ENCODE assay signal across 18 cellular contexts in the genomic region with DNA sequence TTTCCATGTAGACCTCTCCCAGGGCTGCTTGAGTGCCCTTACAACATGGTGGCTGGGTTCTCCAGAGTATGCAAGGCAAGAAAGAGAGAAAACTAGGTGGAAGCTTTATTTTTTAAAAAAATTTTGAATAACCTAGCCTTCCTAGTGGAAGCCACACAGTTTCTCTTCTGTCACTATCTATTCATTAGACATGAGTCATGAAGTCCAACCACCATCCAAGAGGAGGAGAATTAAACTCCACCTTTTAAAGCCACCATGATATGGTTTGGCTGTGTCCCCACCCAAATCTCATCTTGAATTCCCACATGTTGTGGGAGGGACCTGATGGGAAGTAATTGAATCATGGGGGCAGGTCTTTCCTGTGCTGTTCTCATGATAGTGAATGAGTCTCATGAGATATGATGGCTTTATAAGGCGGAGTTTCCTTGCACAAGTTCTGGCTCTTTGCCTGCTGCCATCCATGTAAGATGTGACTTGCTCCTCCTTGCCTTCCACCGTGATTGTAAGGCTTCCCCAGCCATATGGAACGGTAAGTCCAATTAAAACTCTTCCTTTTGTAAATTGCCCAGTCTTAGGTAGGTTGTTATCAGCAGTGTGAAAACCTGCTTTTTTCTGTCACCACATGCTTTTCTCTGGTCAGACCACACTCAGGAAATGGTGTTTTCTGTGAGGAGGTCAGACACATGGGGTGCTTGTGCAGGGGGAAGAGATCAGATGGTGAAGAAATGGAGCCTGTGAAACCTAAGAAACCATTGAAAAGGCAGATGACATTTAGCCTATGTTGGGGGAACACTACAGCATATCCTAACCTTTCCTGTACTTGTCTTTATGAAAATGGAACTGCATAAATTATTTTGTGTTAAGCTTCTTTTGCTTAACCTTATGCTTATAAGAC. TPM values are rescaled to one million over a fixed set of nuclear protein-coding genes. Genes with fewer than 3 reads are reported as not detected.
DNase-seq lines count a peak whose midpoint lies in the region; ATAC-seq and TF ChIP-seq lines count a peak whose summit lies in the region.
"Had no signal": no experiment of that assay in that cellular context is flagged by ENCODE, and none has a peak within 500 bp of the region (broad histone marks: within the 10 kb centered on the region; RNA-seq: fewer than 3 reads in every experiment).

No MANE protein-coding gene starts in this region.

- H3K9me3 ChIP-seq in HEK293 (ENCODE audit: control insufficient read depth, insufficient read depth, low read depth, low read length) (no peaks in the 10 kb centered on the region), aorta (ENCODE audit: control insufficient read depth, low read length) (peaks cover 5% of the 10 kb centered on the region)
- H3K9me3 ChIP-seq: psoas muscle had no signal

- ATAC-seq in GM19351 (IDR thresholded peaks at IDR 0.05; ENCODE audit: unreplicated experiment) (peak; percentile 83), GM18517 (IDR thresholded peaks at IDR 0.05; ENCODE audit: unreplicated experiment) (no peak), aorta (ENCODE audit: low FRiP score) (no peak)
- peak; percentile 36 for ATAC-seq in stimulated activated memory B cell treated with anti-CD40 and anti-IgM and Interleukin-4, amounts not matched to agents 10 μg/mL and 1 μg/mL and 100 μg/mL, for 72 hours
- ATAC-seq: psoas muscle had no signal

- no peak overlapping the region for H3K27ac ChIP-seq in HEK293 (ENCODE audit: extremely low read depth, low read depth, low read length)
- H3K27ac ChIP-seq in aorta (ENCODE audit: low read depth in 1 of 2, low read length in 2 of 2) = no peak overlapping the region
- H3K27ac ChIP-seq: BLaER1 treated with 17β-estradiol and CSF1 and Interleukin-3, amounts not matched to agents 10 nM and 100 nM; cardiac muscle cell; psoas muscle had no signal

- no peak overlapping the region for H3K4me3 Mint-ChIP-seq in T-helper 1 cell treated with Interleukin-12 subunit alpha and Interleukin-12 subunit beta and Interleukin-4 antibody, amounts not matched to agents 30 μg/mL and 1 μg/mL, for 36 hours
- no peak overlapping the region for H3K4me3 Mint-ChIP-seq in stimulated activated memory B cell treated with anti-CD40 and anti-IgM and Interleukin-4, amounts not matched to agents 10 μg/mL and 1 μg/mL and 100 μg/mL, for 72 hours
- H3K4me3 Mint-ChIP-seq: activated naive CD4-positive, alpha-beta T cell treated with anti-CD3 and anti-CD28 coated beads, Interleukin-2, amount 50 U/mL, for 24 hours; naive B cell had no signal

- H3K27me3 Mint-ChIP-seq in T-helper 1 cell treated with Interleukin-12 subunit alpha and Interleukin-12 subunit beta and Interleukin-4 antibody, amounts not matched to agents 30 μg/mL and 1 μg/mL, for 36 hours (ENCODE audit: low read depth) = peaks cover 13% of the 10 kb centered on the region
- no peaks in the 10 kb centered on the region for H3K27me3 Mint-ChIP-seq in stimulated activated memory B cell treated with anti-CD40 and anti-IgM and Interleukin-4, amounts not matched to agents 10 μg/mL and 1 μg/mL and 100 μg/mL, for 72 hours

- TF ChIP-seq CTCF in HEK293 (tag by site-specific recombination; IDR thresholded peaks at IDR 0.05) = no peak

- POLR2A ChIA-PET in HEK293 (lab: Yijun Ruan, JAX) = interaction anchor here (0.6 kb wide), 1 partner anchor 127 kb away, joined by 3 read pairs; no protein-coding TSS in a partner anchor

- peak overlapping the region; percentile 2 for H3K27ac Mint-ChIP-seq in T-helper 1 cell treated with Interleukin-12 subunit alpha and Interleukin-12 subunit beta and Interleukin-4 antibody, amounts not matched to agents 30 μg/mL and 1 μg/mL, for 36 hours
- no peak overlapping the region for H3K27ac Mint-ChIP-seq in stimulated activated memory B cell treated with anti-CD40 and anti-IgM and Interleukin-4, amounts not matched to agents 10 μg/mL and 1 μg/mL and 100 μg/mL, for 72 hours
- H3K27ac Mint-ChIP-seq: activated naive CD4-positive, alpha-beta T cell treated with anti-CD3 and anti-CD28 coated beads, Interleukin-2, amount 50 U/mL, for 24 hours; naive B cell had no signal

- WGBS in aorta, 2 donors = 93 to 96% methylated on average over 3 of the region's 3 CpGs

- peaks cover 10% of the 10 kb centered on the region for H3K9me3 Mint-ChIP-seq in T-helper 1 cell treated with Interleukin-12 subunit alpha and Interleukin-12 subunit beta and Interleukin-4 antibody, amounts not matched to agents 30 μg/mL and 1 μg/mL, for 36 hours
- H3K9me3 Mint-ChIP-seq in stimulated activated memory B cell treated with anti-CD40 and anti-IgM and Interleukin-4, amounts not matched to agents 10 μg/mL and 1 μg/mL and 100 μg/mL, for 72 hours = peaks cover 3% of the 10 kb centered on the region
- H3K9me3 Mint-ChIP-seq: activated naive CD4-positive, alpha-beta T cell treated with anti-CD3 and anti-CD28 coated beads, Interleukin-2, amount 50 U/mL, for 24 hours had no signal

- DNase-seq in hippocampal formation (lab: John Stamatoyannopoulos, UW) = no peak
- no peak for DNase-seq in aorta
- DNase-seq: activated CD8-positive, alpha-beta memory T cell treated with anti-CD3 and anti-CD28 coated beads, Interleukin-2, amount 50 U/mL, for 4 hours; foreskin fibroblast; naive B cell; NCI-H2029; NCI-H69; psoas muscle; stimulated activated CD4-positive, alpha-beta T cell treated with anti-CD3 and anti-CD28 coated beads, Interleukin-12 subunit alpha, Interleukin-12 subunit beta, amount 100 ng/mL, for 4 hours; substantia nigra had no signal

- peaks cover 5% of the 10 kb centered on the region for H3K4me1 Mint-ChIP-seq in T-helper 1 cell treated with Interleukin-12 subunit alpha and Interleukin-12 subunit beta and Interleukin-4 antibody, amounts not matched to agents 30 μg/mL and 1 μg/mL, for 36 hours (ENCODE audit: low read depth)
- no peaks in the 10 kb centered on the region for H3K4me1 Mint-ChIP-seq in stimulated activated memory B cell treated with anti-CD40 and anti-IgM and Interleukin-4, amounts not matched to agents 10 μg/mL and 1 μg/mL and 100 μg/mL, for 72 hours
- H3K4me1 Mint-ChIP-seq: naive B cell had no signal

- H3K36me3 ChIP-seq in HEK293 (ENCODE audit: control insufficient read depth in 2 of 2, insufficient read depth in 1 of 2, low read length in 2 of 2) (no peaks in the 10 kb centered on the region), aorta (ENCODE audit: control insufficient read depth in 1 of 2, insufficient read depth in 2 of 2, low read length in 1 of 2) (no peaks in the 10 kb centered on the region)
- H3K36me3 ChIP-seq: BLaER1 treated with 17β-estradiol and CSF1 and Interleukin-3, amounts not matched to agents 10 nM and 100 nM; cardiac muscle cell had no signal

- no peaks in the 10 kb centered on the region for H3K36me3 Mint-ChIP-seq in T-helper 1 cell treated with Interleukin-12 subunit alpha and Interleukin-12 subunit beta and Interleukin-4 antibody, amounts not matched to agents 30 μg/mL and 1 μg/mL, for 36 hours (ENCODE audit: low read depth)
- H3K36me3 Mint-ChIP-seq in stimulated activated memory B cell treated with anti-CD40 and anti-IgM and Interleukin-4, amounts not matched to agents 10 μg/mL and 1 μg/mL and 100 μg/mL, for 72 hours = no peaks in the 10 kb centered on the region

- CTCF ChIA-PET in HEK293 (lab: Yijun Ruan, JAX) = no interaction called here

- intact Hi-C loops in aorta (cut with DNase I) = no loop called here

- no peaks in the 10 kb centered on the region for H3K27me3 ChIP-seq in aorta (ENCODE audit: control insufficient read depth in 1 of 2, insufficient read depth in 2 of 2, low read length in 1 of 2)
- H3K27me3 ChIP-seq: BLaER1 treated with 17β-estradiol and CSF1 and Interleukin-3, amounts not matched to agents 10 nM and 100 nM; cardiac muscle cell had no signal

- H3K4me1 ChIP-seq in HEK293 (ENCODE audit: control insufficient read depth, insufficient read depth, low read length) (no peaks in the 10 kb centered on the region), aorta (ENCODE audit: control insufficient read depth in 1 of 2, insufficient read depth in 2 of 2, low read length in 2 of 2) (no peaks in the 10 kb centered on the region)
- H3K4me1 ChIP-seq: psoas muscle had no signal

- H3K4me3 ChIP-seq in HEK293 (ENCODE audit: low read depth, low read length) (no peak overlapping the region), aorta (ENCODE audit: low read length in 2 of 2) (no peak overlapping the region)
- H3K4me3 ChIP-seq: BLaER1 treated with 17β-estradiol and CSF1 and Interleukin-3, amounts not matched to agents 10 nM and 100 nM; cardiac muscle cell; psoas muscle had no signal

TF ChIP-seq in HEK293, 187 proteins besides CTCF, POLR2A, EP300 and RAD21:
- TF ChIP-seq ZNF214 (tag by site-specific recombination; IDR thresholded peaks at IDR 0.05; ENCODE audit: borderline replicate concordance) = no peak
- TF ChIP-seq ZSCAN23 (tag by site-specific recombination; IDR thresholded peaks at IDR 0.05) = no peak
- TF ChIP-seq SETDB1 (IDR thresholded peaks at IDR 0.05; ENCODE audit: insufficient read length, low read length) = peak; percentile 72
- TF ChIP-seq ZNF623 (tag by site-specific recombination; IDR thresholded peaks at IDR 0.05) = no peak

RNA-seq across cellular contexts. Expression of gene ANKRD10, which starts 57.7 kb away (rescaled TPM):
- total RNA-seq in aorta = 100 to 1,000 TPM; 184 to 275 TPM
- 100 to 1,000 TPM in 1 of 2 donors, 10 to 100 TPM in 1; 44.1 to 153 TPM for polyA plus RNA-seq in aorta

Comparison
In these comparisons a context has a peak if more than half of its experiments do, and no peak if none do; other contexts are left out.
1. ATAC-seq: peak in GM19351 (single experiment) and stimulated activated memory B cell treated with anti-CD40 and anti-IgM and Interleukin-4, amounts not matched to agents 10 μg/mL and 1 μg/mL and 100 μg/mL, for 72 hours (single experiment); none in GM18517 (single experiment) and aorta (single experiment).